8 cellular contexts compared by ENCODE assay signal in genomic region chr16:30418350-30419181, GRCh38. TPM values are rescaled to one million over a fixed set of nuclear protein-coding genes. Genes with fewer than 3 reads are reported as not detected.
A peak's percentile ranks its signal among the peaks of the same experiment; 100 is the strongest.
DNase-seq lines count a peak whose midpoint lies in the region; ATAC-seq and TF ChIP-seq lines count a peak whose summit lies in the region.

No MANE protein-coding gene starts in this region.

- H3K27me3 Mint-ChIP-seq in CD4-positive, CD25-positive, alpha-beta regulatory T cell: no peaks in the 10 kb centered on the region
- no peaks in the 10 kb centered on the region for H3K27me3 Mint-ChIP-seq in dendritic cell treated with granulocyte-macrophage colony-stimulating factor and Interleukin-4, amounts not matched to agents 40 ng/mL and 50 ng/mL, for 4 days
- peaks cover 6% of the 10 kb centered on the region for H3K27me3 Mint-ChIP-seq in nephron progenitor cell (ENCODE audit: low read depth, poor library complexity)

- peaks cover 13% of the 10 kb centered on the region for H3K36me3 Mint-ChIP-seq in CD4-positive, CD25-positive, alpha-beta regulatory T cell
- H3K36me3 Mint-ChIP-seq in dendritic cell treated with granulocyte-macrophage colony-stimulating factor and Interleukin-4, amounts not matched to agents 40 ng/mL and 50 ng/mL, for 4 days (ENCODE audit: low read depth): peaks cover 39% of the 10 kb centered on the region
- H3K36me3 Mint-ChIP-seq in nephron progenitor cell (ENCODE audit: low read depth): peaks cover 49% of the 10 kb centered on the region

- peaks cover 16% of the 10 kb centered on the region for H3K4me1 ChIP-seq in CD4-positive, CD25-positive, alpha-beta regulatory T cell (ENCODE audit: control insufficient read depth, insufficient read depth, low read length, poor library complexity, severe bottlenecking)
- H3K4me1 ChIP-seq in Karpas-422 (ENCODE audit: low read length): peaks cover 26% of the 10 kb centered on the region

- peaks cover 3 to 22% (median 10%) of the 10 kb centered on the region in 4 donors for H3K4me1 Mint-ChIP-seq in CD4-positive, CD25-positive, alpha-beta regulatory T cell
- peaks cover 11% of the 10 kb centered on the region for H3K4me1 Mint-ChIP-seq in dendritic cell treated with granulocyte-macrophage colony-stimulating factor and Interleukin-4, amounts not matched to agents 40 ng/mL and 50 ng/mL, for 4 days (ENCODE audit: low read depth)
- peaks cover 6% of the 10 kb centered on the region for H3K4me1 Mint-ChIP-seq in nephron progenitor cell

- peak overlapping the region; percentile 45 to 70 (median 66) for H3K4me3 Mint-ChIP-seq in CD4-positive, CD25-positive, alpha-beta regulatory T cell
- peak overlapping the region; percentile 74 for H3K4me3 Mint-ChIP-seq in dendritic cell treated with granulocyte-macrophage colony-stimulating factor and Interleukin-4, amounts not matched to agents 40 ng/mL and 50 ng/mL, for 4 days
- peak overlapping the region; percentile 63 for H3K4me3 Mint-ChIP-seq in nephron progenitor cell

- ATAC-seq in CD4-positive, CD25-positive, alpha-beta regulatory T cell (ENCODE audit: low read depth in 2 of 2): no peak
- ATAC-seq in GM19463 (IDR thresholded peaks at IDR 0.05; ENCODE audit: unreplicated experiment) (no peak), GM18870 (IDR thresholded peaks at IDR 0.05; ENCODE audit: unreplicated experiment) (no peak)

- intact Hi-C loops in dendritic cell treated with granulocyte-macrophage colony-stimulating factor and Interleukin-4, amounts not matched to agents 40 ng/mL and 50 ng/mL, for 4 days (cut with micrococcal nuclease): no loop called here

- H3K36me3 ChIP-seq in CD4-positive, CD25-positive, alpha-beta regulatory T cell (ENCODE audit: control insufficient read depth, insufficient read depth, low read length): peaks cover 7% of the 10 kb centered on the region
- peaks cover 11% of the 10 kb centered on the region; the same call in 1 of the 2 replicates for H3K36me3 ChIP-seq in Karpas-422 (ENCODE audit: insufficient read depth, low read length)

- no peaks in the 10 kb centered on the region for H3K9me3 ChIP-seq in CD4-positive, CD25-positive, alpha-beta regulatory T cell (ENCODE audit: control insufficient read depth in 2 of 2, low read length in 2 of 2)
- no peaks in the 10 kb centered on the region for H3K9me3 ChIP-seq in Karpas-422 (ENCODE audit: low read length)

- H3K9ac ChIP-seq in Karpas-422 (ENCODE audit: low read length): peak overlapping the region; percentile 61

- H3K4me3 ChIP-seq in CD4-positive, CD25-positive, alpha-beta regulatory T cell (ENCODE audit: low read depth, low read length): no peak overlapping the region
- H3K4me3 ChIP-seq in Karpas-422 (ENCODE audit: low read length): peak overlapping the region; percentile 70

- H3K9me3 Mint-ChIP-seq in CD4-positive, CD25-positive, alpha-beta regulatory T cell: no peaks in the 10 kb centered on the region
- no peaks in the 10 kb centered on the region for H3K9me3 Mint-ChIP-seq in dendritic cell treated with granulocyte-macrophage colony-stimulating factor and Interleukin-4, amounts not matched to agents 40 ng/mL and 50 ng/mL, for 4 days
- no peaks in the 10 kb centered on the region for H3K9me3 Mint-ChIP-seq in nephron progenitor cell

- DNase-seq in CD4-positive, CD25-positive, alpha-beta regulatory T cell: no peak
- DNase-seq in Karpas-422 (peak; percentile 61), nephron progenitor cell (no peak), SKM-1 treated with dmso at 0.1 percent for 144 hours (lab: John Stamatoyannopoulos, UW; ENCODE audit: unreplicated experiment) (no peak), amniotic stem cell (lab: John Stamatoyannopoulos, UW) (no peak)

- H3K27me3 ChIP-seq in CD4-positive, CD25-positive, alpha-beta regulatory T cell (ENCODE audit: control insufficient read depth, insufficient read depth, low read length): no peaks in the 10 kb centered on the region
- H3K27me3 ChIP-seq in Karpas-422 (ENCODE audit: low read length): no peaks in the 10 kb centered on the region

- H3K79me2 ChIP-seq in Karpas-422 (ENCODE audit: low read length): peaks cover 5% of the 10 kb centered on the region; the same call in 1 of the 2 replicates

- H3K27ac Mint-ChIP-seq in CD4-positive, CD25-positive, alpha-beta regulatory T cell: peak overlapping the region; percentile 75 to 86 (median 79)
- H3K27ac Mint-ChIP-seq in dendritic cell treated with granulocyte-macrophage colony-stimulating factor and Interleukin-4, amounts not matched to agents 40 ng/mL and 50 ng/mL, for 4 days: peak overlapping the region; percentile 67
- no peak overlapping the region for H3K27ac Mint-ChIP-seq in nephron progenitor cell

- H4K20me1 ChIP-seq in Karpas-422 (ENCODE audit: insufficient read depth, low read depth, low read length): no peaks in the 10 kb centered on the region

- no peak for TF ChIP-seq CTCF in nephron progenitor cell (IDR thresholded peaks at IDR 0.05)

- peak overlapping the region; percentile 88 for H3K4me2 ChIP-seq in Karpas-422 (ENCODE audit: low read depth, low read length, poor library complexity, severe bottlenecking)

- H3K27ac ChIP-seq in CD4-positive, CD25-positive, alpha-beta regulatory T cell (ENCODE audit: insufficient read depth, low read length, poor library complexity, severe bottlenecking): peak overlapping the region; percentile 82
- H3K27ac ChIP-seq in Karpas-422 (ENCODE audit: low read length): peak overlapping the region; percentile 50

- no peaks in the 10 kb centered on the region for H3K9me2 ChIP-seq in Karpas-422 (replicated peaks; ENCODE audit: insufficient read depth, low read length)

- H2AFZ ChIP-seq in Karpas-422 (ENCODE audit: low read length): no peak overlapping the region

RNA-seq across cellular contexts. Expression of gene ZNF771, which starts 11.2 kb away (rescaled TPM):
- 2.3 TPM for total RNA-seq in CD4-positive, CD25-positive, alpha-beta regulatory T cell
- 1 to 10 TPM; 1.7 to 3.8 (median 3.3) TPM for polyA plus RNA-seq in CD4-positive, CD25-positive, alpha-beta regulatory T cell
- total RNA-seq in Karpas-422 (2014; rRNA removed; shearing (Covaris generic); ENCODE audit: low replicate concordance): 13.1 and 20.0 TPM in 2 replicates

RNA-seq across cellular contexts. Expression of gene DCTPP1, which starts 11.3 kb away (rescaled TPM):
- 20.1 TPM for total RNA-seq in CD4-positive, CD25-positive, alpha-beta regulatory T cell
- polyA plus RNA-seq in CD4-positive, CD25-positive, alpha-beta regulatory T cell: 100 to 1,000 TPM in 3 of 4 donors, 10 to 100 TPM in 1; 93.5 to 110 (median 103) TPM
- 31.3 and 48.5 TPM in 2 replicates for total RNA-seq in Karpas-422 (2014; rRNA removed; shearing (Covaris generic); ENCODE audit: low replicate concordance)

RNA-seq across cellular contexts. Expression of gene ZNF48, which starts 23.3 kb away (rescaled TPM):
- total RNA-seq in CD4-positive, CD25-positive, alpha-beta regulatory T cell: 6.0 TPM
- polyA plus RNA-seq in CD4-positive, CD25-positive, alpha-beta regulatory T cell: 1 to 10 TPM; 4.5 to 8.0 (median 6.7) TPM
- 18.2 and 20.5 TPM in 2 replicates for total RNA-seq in Karpas-422 (2014; rRNA removed; shearing (Covaris generic); ENCODE audit: low replicate concordance)

RNA-seq across cellular contexts. Expression of gene SEPHS2, which starts 27.1 kb away (rescaled TPM):
- 26.0 TPM for total RNA-seq in CD4-positive, CD25-positive, alpha-beta regulatory T cell
- polyA plus RNA-seq in CD4-positive, CD25-positive, alpha-beta regulatory T cell: 10 to 100 TPM; 76.4 to 89.8 (median 81.5) TPM
- total RNA-seq in Karpas-422 (2014; rRNA removed; shearing (Covaris generic); ENCODE audit: low replicate concordance): 16.3 and 21.8 TPM in 2 replicates

RNA-seq across cellular contexts. Expression of gene SEPTIN1, which starts 36.2 kb away (rescaled TPM):
- 198 TPM for total RNA-seq in CD4-positive, CD25-positive, alpha-beta regulatory T cell
- polyA plus RNA-seq in CD4-positive, CD25-positive, alpha-beta regulatory T cell: 100 to 1,000 TPM; 157 to 205 (median 170) TPM
- 64.1 and 117 TPM in 2 replicates for total RNA-seq in Karpas-422 (2014; rRNA removed; shearing (Covaris generic); ENCODE audit: low replicate concordance)
